1 cellular context compared by ENCODE assay signal in the genomic region with DNA sequence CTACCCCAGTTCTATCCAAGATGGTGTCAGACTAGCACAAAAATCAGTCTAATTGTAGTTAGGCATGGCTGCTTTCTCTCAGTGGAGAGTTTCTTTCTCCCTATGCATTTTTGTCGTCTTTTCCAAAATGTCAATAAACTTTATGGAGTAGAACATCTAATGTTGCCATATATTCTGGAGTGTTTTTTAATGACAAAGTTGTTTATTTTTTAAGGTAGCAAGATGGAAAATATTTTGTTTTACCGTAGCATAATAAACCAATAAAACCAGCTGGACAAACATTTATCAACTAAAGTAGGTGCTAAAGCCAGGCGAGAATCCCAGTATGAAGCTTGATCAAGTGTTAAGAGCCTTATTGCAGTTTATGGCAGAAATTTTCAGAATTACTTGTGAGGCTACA.
TF ChIP-seq lines count a peak whose summit lies in the region.

No MANE protein-coding gene starts in this region.

TF ChIP-seq in HEK293, 187 proteins besides CTCF, POLR2A, EP300 and RAD21 (continued from another document):
- TF ChIP-seq, protein P1, sequence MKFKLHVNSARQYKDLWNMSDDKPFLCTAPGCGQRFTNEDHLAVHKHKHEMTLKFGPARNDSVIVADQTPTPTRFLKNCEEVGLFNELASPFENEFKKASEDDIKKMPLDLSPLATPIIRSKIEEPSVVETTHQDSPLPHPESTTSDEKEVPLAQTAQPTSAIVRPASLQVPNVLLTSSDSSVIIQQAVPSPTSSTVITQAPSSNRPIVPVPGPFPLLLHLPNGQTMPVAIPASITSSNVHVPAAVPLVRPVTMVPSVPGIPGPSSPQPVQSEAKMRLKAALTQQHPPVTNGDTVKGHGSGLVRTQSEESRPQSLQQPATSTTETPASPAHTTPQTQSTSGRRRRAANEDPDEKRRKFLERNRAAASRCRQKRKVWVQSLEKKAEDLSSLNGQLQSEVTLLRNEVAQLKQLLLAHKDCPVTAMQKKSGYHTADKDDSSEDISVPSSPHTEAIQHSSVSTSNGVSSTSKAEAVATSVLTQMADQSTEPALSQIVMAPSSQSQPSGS (tag by site-specific recombination; IDR thresholded peaks at IDR 0.05; ENCODE audit: low read depth) = no peak
- TF ChIP-seq ZNF514 (tag by site-specific recombination; IDR thresholded peaks at IDR 0.05) (no peak), ZNF140 (tag by site-specific recombination; IDR thresholded peaks at IDR 0.05) (no peak), ZFHX2 (tag by site-specific recombination; conservative IDR thresholded peaks at IDR 0.05) (no peak), ZNF341 (tag by site-specific recombination; IDR thresholded peaks at IDR 0.05; ENCODE audit: low read depth) (no peak), ZNF416 (tag by site-specific recombination; IDR thresholded peaks at IDR 0.05) (no peak), ZNF391 (tag by site-specific recombination; IDR thresholded peaks at IDR 0.05; ENCODE audit: borderline replicate concordance, low read depth) (no peak), ZNF174 (tag by site-specific recombination; IDR thresholded peaks at IDR 0.05) (no peak), ZNF548 (tag by site-specific recombination; IDR thresholded peaks at IDR 0.05) (no peak), RBAK (tag by site-specific recombination; IDR thresholded peaks at IDR 0.05) (no peak), GFI1B (tag by site-specific recombination; IDR thresholded peaks at IDR 0.05) (no peak), ZNF221 (tag by site-specific recombination; IDR thresholded peaks at IDR 0.05; ENCODE audit: borderline replicate concordance) (no peak), BCL6B (tag by site-specific recombination; IDR thresholded peaks at IDR 0.05) (0 out of 2 replicates have a peak, but pooled peaks have one; percentile 30), ZNF169 (tag by site-specific recombination; IDR thresholded peaks at IDR 0.05) (no peak), KLF8 (tag by site-specific recombination; IDR thresholded peaks at IDR 0.05) (no peak), ZNF37A (tag by site-specific recombination; IDR thresholded peaks at IDR 0.05) (no peak), ZNF488 (tag by site-specific recombination; IDR thresholded peaks at IDR 0.05) (no peak), GLIS1 (tag by site-specific recombination; IDR thresholded peaks at IDR 0.05) (no peak), ZNF24 (tag by site-specific recombination; IDR thresholded peaks at IDR 0.05) (no peak), ZNF792 (tag by site-specific recombination; IDR thresholded peaks at IDR 0.05) (no peak), ZFP41 (tag by site-specific recombination; IDR thresholded peaks at IDR 0.05; ENCODE audit: borderline replicate concordance) (no peak), ZNF394 (tag by site-specific recombination; IDR thresholded peaks at IDR 0.05; ENCODE audit: borderline replicate concordance) (no peak), ZNF302 (tag by site-specific recombination; IDR thresholded peaks at IDR 0.05; ENCODE audit: low read depth) (no peak), ZEB2 (tag by site-specific recombination; IDR thresholded peaks at IDR 0.05) (no peak), ZNF423 (tag by site-specific recombination; IDR thresholded peaks at IDR 0.05) (no peak), ZNF626 (tag by site-specific recombination; IDR thresholded peaks at IDR 0.05) (no peak), GLI2 (tag by site-specific recombination; IDR thresholded peaks at IDR 0.05; ENCODE audit: borderline replicate concordance, low read depth) (no peak), ZBTB7A (tag by site-specific recombination; IDR thresholded peaks at IDR 0.05; ENCODE audit: low read depth) (no peak), ZNF580 (tag by site-specific recombination; IDR thresholded peaks at IDR 0.05) (peak; percentile 81), ZNF664 (tag by site-specific recombination; IDR thresholded peaks at IDR 0.05) (no peak), EGR2 (tag by site-specific recombination; IDR thresholded peaks at IDR 0.05; ENCODE audit: low read depth) (no peak), ZNF112 (tag by site-specific recombination; IDR thresholded peaks at IDR 0.05) (no peak), ZSCAN18 (tag by site-specific recombination; IDR thresholded peaks at IDR 0.05) (no peak), HOXC10 (CRISPR knock-in tag; IDR thresholded peaks at IDR 0.05) (no peak), SP7 (tag by site-specific recombination; IDR thresholded peaks at IDR 0.05) (no peak), ZNF843 (tag by site-specific recombination; IDR thresholded peaks at IDR 0.05) (0 out of 2 replicates have a peak, but pooled peaks have one; percentile 44), TRIM28 (IDR thresholded peaks at IDR 0.05; ENCODE audit: borderline replicate concordance, low read length) (no peak)
- TF ChIP-seq, protein P2, sequence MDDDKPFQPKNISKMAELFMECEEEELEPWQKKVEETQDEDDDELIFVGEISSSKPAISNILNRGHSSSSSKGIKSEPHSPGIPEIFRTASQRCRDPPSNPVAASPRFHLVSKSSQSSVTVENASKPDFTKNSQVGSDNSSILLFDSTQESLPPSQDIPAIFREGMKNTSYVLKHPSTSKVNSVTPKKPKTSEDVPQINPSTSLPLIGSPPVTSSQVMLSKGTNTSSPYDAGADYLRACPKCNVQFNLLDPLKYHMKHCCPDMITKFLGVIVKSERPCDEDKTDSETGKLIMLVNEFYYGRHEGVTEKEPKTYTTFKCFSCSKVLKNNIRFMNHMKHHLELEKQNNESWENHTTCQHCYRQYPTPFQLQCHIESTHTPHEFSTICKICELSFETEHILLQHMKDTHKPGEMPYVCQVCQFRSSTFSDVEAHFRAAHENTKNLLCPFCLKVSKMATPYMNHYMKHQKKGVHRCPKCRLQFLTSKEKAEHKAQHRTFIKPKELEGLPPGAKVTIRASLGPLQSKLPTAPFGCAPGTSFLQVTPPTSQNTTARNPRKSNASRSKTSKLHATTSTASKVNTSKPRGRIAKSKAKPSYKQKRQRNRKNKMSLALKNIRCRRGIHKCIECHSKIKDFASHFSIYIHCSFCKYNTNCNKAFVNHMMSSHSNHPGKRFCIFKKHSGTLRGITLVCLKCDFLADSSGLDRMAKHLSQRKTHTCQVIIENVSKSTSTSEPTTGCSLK (tag by site-specific recombination; IDR thresholded peaks at IDR 0.05) = no peak
- TF ChIP-seq, protein P3, sequence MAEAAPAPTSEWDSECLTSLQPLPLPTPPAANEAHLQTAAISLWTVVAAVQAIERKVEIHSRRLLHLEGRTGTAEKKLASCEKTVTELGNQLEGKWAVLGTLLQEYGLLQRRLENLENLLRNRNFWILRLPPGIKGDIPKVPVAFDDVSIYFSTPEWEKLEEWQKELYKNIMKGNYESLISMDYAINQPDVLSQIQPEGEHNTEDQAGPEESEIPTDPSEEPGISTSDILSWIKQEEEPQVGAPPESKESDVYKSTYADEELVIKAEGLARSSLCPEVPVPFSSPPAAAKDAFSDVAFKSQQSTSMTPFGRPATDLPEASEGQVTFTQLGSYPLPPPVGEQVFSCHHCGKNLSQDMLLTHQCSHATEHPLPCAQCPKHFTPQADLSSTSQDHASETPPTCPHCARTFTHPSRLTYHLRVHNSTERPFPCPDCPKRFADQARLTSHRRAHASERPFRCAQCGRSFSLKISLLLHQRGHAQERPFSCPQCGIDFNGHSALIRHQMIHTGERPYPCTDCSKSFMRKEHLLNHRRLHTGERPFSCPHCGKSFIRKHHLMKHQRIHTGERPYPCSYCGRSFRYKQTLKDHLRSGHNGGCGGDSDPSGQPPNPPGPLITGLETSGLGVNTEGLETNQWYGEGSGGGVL (tag by site-specific recombination; IDR thresholded peaks at IDR 0.05) = no peak
- TF ChIP-seq, protein P4, sequence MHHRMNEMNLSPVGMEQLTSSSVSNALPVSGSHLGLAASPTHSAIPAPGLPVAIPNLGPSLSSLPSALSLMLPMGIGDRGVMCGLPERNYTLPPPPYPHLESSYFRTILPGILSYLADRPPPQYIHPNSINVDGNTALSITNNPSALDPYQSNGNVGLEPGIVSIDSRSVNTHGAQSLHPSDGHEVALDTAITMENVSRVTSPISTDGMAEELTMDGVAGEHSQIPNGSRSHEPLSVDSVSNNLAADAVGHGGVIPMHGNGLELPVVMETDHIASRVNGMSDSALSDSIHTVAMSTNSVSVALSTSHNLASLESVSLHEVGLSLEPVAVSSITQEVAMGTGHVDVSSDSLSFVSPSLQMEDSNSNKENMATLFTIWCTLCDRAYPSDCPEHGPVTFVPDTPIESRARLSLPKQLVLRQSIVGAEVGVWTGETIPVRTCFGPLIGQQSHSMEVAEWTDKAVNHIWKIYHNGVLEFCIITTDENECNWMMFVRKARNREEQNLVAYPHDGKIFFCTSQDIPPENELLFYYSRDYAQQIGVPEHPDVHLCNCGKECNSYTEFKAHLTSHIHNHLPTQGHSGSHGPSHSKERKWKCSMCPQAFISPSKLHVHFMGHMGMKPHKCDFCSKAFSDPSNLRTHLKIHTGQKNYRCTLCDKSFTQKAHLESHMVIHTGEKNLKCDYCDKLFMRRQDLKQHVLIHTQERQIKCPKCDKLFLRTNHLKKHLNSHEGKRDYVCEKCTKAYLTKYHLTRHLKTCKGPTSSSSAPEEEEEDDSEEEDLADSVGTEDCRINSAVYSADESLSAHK (tag by site-specific recombination; IDR thresholded peaks at IDR 0.05) = no peak
- TF ChIP-seq, protein P5, sequence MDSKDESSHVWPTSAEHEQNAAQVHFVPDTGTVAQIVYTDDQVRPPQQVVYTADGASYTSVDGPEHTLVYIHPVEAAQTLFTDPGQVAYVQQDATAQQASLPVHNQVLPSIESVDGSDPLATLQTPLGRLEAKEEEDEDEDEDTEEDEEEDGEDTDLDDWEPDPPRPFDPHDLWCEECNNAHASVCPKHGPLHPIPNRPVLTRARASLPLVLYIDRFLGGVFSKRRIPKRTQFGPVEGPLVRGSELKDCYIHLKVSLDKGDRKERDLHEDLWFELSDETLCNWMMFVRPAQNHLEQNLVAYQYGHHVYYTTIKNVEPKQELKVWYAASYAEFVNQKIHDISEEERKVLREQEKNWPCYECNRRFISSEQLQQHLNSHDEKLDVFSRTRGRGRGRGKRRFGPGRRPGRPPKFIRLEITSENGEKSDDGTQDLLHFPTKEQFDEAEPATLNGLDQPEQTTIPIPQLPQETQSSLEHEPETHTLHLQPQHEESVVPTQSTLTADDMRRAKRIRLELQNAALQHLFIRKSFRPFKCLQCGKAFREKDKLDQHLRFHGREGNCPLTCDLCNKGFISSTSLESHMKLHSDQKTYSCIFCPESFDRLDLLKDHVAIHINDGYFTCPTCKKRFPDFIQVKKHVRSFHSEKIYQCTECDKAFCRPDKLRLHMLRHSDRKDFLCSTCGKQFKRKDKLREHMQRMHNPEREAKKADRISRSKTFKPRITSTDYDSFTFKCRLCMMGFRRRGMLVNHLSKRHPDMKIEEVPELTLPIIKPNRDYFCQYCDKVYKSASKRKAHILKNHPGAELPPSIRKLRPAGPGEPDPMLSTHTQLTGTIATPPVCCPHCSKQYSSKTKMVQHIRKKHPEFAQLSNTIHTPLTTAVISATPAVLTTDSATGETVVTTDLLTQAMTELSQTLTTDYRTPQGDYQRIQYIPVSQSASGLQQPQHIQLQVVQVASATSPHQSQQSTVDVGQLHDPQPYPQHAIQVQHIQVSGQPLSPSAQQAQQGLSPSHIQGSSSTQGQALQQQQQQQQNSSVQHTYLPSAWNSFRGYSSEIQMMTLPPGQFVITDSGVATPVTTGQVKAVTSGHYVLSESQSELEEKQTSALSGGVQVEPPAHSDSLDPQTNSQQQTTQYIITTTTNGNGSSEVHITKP (tag by site-specific recombination; IDR thresholded peaks at IDR 0.05) = no peak
- TF ChIP-seq, protein P6, sequence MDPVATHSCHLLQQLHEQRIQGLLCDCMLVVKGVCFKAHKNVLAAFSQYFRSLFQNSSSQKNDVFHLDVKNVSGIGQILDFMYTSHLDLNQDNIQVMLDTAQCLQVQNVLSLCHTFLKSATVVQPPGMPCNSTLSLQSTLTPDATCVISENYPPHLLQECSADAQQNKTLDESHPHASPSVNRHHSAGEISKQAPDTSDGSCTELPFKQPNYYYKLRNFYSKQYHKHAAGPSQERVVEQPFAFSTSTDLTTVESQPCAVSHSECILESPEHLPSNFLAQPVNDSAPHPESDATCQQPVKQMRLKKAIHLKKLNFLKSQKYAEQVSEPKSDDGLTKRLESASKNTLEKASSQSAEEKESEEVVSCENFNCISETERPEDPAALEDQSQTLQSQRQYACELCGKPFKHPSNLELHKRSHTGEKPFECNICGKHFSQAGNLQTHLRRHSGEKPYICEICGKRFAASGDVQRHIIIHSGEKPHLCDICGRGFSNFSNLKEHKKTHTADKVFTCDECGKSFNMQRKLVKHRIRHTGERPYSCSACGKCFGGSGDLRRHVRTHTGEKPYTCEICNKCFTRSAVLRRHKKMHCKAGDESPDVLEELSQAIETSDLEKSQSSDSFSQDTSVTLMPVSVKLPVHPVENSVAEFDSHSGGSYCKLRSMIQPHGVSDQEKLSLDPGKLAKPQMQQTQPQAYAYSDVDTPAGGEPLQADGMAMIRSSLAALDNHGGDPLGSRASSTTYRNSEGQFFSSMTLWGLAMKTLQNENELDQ (tag by site-specific recombination; IDR thresholded peaks at IDR 0.05; ENCODE audit: low read depth) = no peak
